8 cellular contexts compared by ENCODE assay signal in genomic region chr3:3125977-3126376, GRCh38. TPM values are rescaled to one million over a fixed set of nuclear protein-coding genes. Genes with fewer than 3 reads are reported as not detected.
DNase-seq lines count a peak whose midpoint lies in the region; ATAC-seq, FAIRE-seq and TF ChIP-seq lines count a peak whose summit lies in the region.

No MANE protein-coding gene starts in this region.

- H3K27me3 ChIP-seq in OCI-LY1 (ENCODE audit: insufficient read depth, low read length), result no peaks in the 10 kb centered on the region
- H3K27me3 ChIP-seq in H1 (replicated peaks in 1 of 4; ENCODE audit: control insufficient read depth in 3 of 4, extremely low read depth in 1 of 4, insufficient read depth in 3 of 4, low read length in 3 of 4), result no peaks in the 10 kb centered on the region
- H3K27me3 ChIP-seq in neuron (ENCODE audit: insufficient read depth, low read length), result no peaks in the 10 kb centered on the region

- H3K36me3 Mint-ChIP-seq in CD14-positive monocyte, result peaks cover 15 to 17% of the 10 kb centered on the region in 2 donors

- H3K27ac Mint-ChIP-seq in CD14-positive monocyte, result peak overlapping the region; percentile 89 to 95 (median 93)

- H4K20me1 ChIP-seq in OCI-LY1 (ENCODE audit: insufficient read depth, low read length), result no peaks in the 10 kb centered on the region
- no peaks in the 10 kb centered on the region for H4K20me1 ChIP-seq in H1 (replicated peaks in 1 of 2; ENCODE audit: control insufficient read depth in 1 of 2, insufficient read depth in 2 of 2, low read length in 2 of 2)

- no peak overlapping the region for H2BK120ac ChIP-seq in H1 (replicated peaks; ENCODE audit: low read depth, low read length)

- no peaks in the 10 kb centered on the region for H3K9me2 ChIP-seq in OCI-LY1 (ENCODE audit: low read depth, low read length)

- no peak for FAIRE-seq in H1 (lab: Jason Lieb, UNC)

- H3F3A ChIP-seq in OCI-LY1 (ENCODE audit: insufficient read depth, low read length), result no peaks in the 10 kb centered on the region

- DNase-seq in CD14-positive monocyte (ENCODE audit: low spot score), result no peak
- DNase-seq in H1 (ENCODE audit: low read depth in 1 of 2, low spot score in 2 of 2), result no peak
- DNase-seq in NCI-H187 treated with DMSO at 0.1 percent for 48 hours (lab: John Stamatoyannopoulos, UW), result no peak

- H3K36me3 ChIP-seq in OCI-LY1 (ENCODE audit: insufficient read depth, low read length), result peaks cover 31% of the 10 kb centered on the region
- peaks cover 10 to 23% (median 16%) of the 10 kb centered on the region in 4 experiments for H3K36me3 ChIP-seq in H1 (ENCODE audit: control insufficient read depth in 2 of 4, insufficient read depth in 4 of 4, low read length in 3 of 4)
- H3K36me3 ChIP-seq in neuron (ENCODE audit: insufficient read depth, low read length), result peaks cover 23% of the 10 kb centered on the region

- no peak for TF ChIP-seq EP300 in H1 (IDR thresholded peaks at IDR 0.05; ENCODE audit: borderline replicate concordance in 1 of 2, low read depth in 2 of 2, low read length in 2 of 2)

- 92% methylated on average over 24 of the region's 24 CpGs; no CpG with 5 or more reads in 1 of the 2 experiments for WGBS in H1 (ENCODE audit: extremely low coverage in 1 of 2, insufficient coverage in 1 of 2, insufficient read length in 1 of 2, insufficient replicate concordance in 2 of 2, low coverage in 1 of 2, low lambda C conversion rate in 2 of 2, missing lambda C conversion rate in 1 of 2), 2 experiments

- peaks cover 0 to 5% (median 0%) of the 10 kb centered on the region in 7 donors for H3K9me3 Mint-ChIP-seq in CD14-positive monocyte

- H3K9ac ChIP-seq in OCI-LY1 (ENCODE audit: low read length), result peak overlapping the region; percentile 92
- no peak overlapping the region for H3K9ac ChIP-seq in H1 (replicated peaks in 1 of 4; ENCODE audit: extremely low read depth in 1 of 4, low read depth in 3 of 4, low read length in 3 of 4)

- H2BK15ac ChIP-seq in H1 (ENCODE audit: low read length), result no peak overlapping the region

- no peak overlapping the region for H2BK20ac ChIP-seq in H1 (ENCODE audit: low read length)

- peaks cover 0 to 3% (median 0%) of the 10 kb centered on the region in 3 donors for H3K27me3 Mint-ChIP-seq in CD14-positive monocyte (ENCODE audit: low read depth in 3 of 3)

- intact Hi-C loops in CD14-positive monocyte (cut with micrococcal nuclease), result loop anchor here in 1 of 2 donors (2.0 to 5.0 kb wide), 2 partner anchors 53 to 1176 kb away; partner anchors contain the start of genes CRBN and SETMAR

- CTCF ChIA-PET in H1 (lab: Charles Lee; ENCODE audit: partially characterized antibody), result no interaction called here

- TF ChIP-seq POLR2A in H1 (IDR thresholded peaks at IDR 0.05; ENCODE audit: control extremely low read depth in 1 of 2, low read depth in 2 of 2, low read length in 2 of 2), result no peak

- H3K4me3 Mint-ChIP-seq in CD14-positive monocyte, result peak overlapping the region; percentile 88 to 93

- no peak overlapping the region for H4K8ac ChIP-seq in H1 (ENCODE audit: extremely low read depth, insufficient read depth, low read length)

- no peak overlapping the region; the same call in 1 of the 2 replicates for H3K18ac ChIP-seq in H1 (ENCODE audit: extremely low read depth, low read length)

- ATAC-seq in HG03139 (IDR thresholded peaks at IDR 0.05; ENCODE audit: unreplicated experiment) (no peak), GM18868 (IDR thresholded peaks at IDR 0.05; ENCODE audit: unreplicated experiment) (no peak), HG03442 (IDR thresholded peaks at IDR 0.05; ENCODE audit: unreplicated experiment) (no peak)

- no peak overlapping the region for H3K56ac ChIP-seq in H1 (replicated peaks; ENCODE audit: insufficient read length, low read depth, low read length)

- TF ChIP-seq RAD21 in H1 (IDR thresholded peaks at IDR 0.05 in 1 of 2, conservative IDR thresholded peaks at IDR 0.05 in 1 of 2; ENCODE audit: low read depth in 2 of 2, low read length in 2 of 2), result no peak

- POLR2A ChIA-PET in H1 (lab: Charles Lee; ENCODE audit: partially characterized antibody), result no interaction called here

- H2AK5ac ChIP-seq in H1 (ENCODE audit: low read depth, low read length), result no peak overlapping the region

- peak overlapping the region; percentile 74 for H3K4me2 ChIP-seq in OCI-LY1 (ENCODE audit: low read length)
- peak overlapping the region; percentile 86 to 91 for H3K4me2 ChIP-seq in H1 (ENCODE audit: insufficient read depth in 1 of 2, low read depth in 2 of 2, low read length in 2 of 2)

- H3K9me3 ChIP-seq in OCI-LY1 (ENCODE audit: low read length) (no peaks in the 10 kb centered on the region), H1 (ENCODE audit: insufficient read depth in 2 of 2, low read depth in 1 of 2, low read length in 1 of 2) (no peaks in the 10 kb centered on the region), neuron (ENCODE audit: low read length) (peaks cover 2% of the 10 kb centered on the region)

- peaks cover 20% of the 10 kb centered on the region for H3K79me2 ChIP-seq in OCI-LY1 (ENCODE audit: insufficient read depth, low read length)
- peaks cover 4 to 31% of the 10 kb centered on the region in 2 experiments; a peak in 3 of 4 replicates for H3K79me2 ChIP-seq in H1 (ENCODE audit: control insufficient read depth in 1 of 2, insufficient read depth in 2 of 2, low read length in 2 of 2)

- H3K23me2 ChIP-seq in H1 (ENCODE audit: low read depth, low read length), result peaks cover 8% of the 10 kb centered on the region

- H3K27ac ChIP-seq in OCI-LY1 (ENCODE audit: low read depth, low read length, poor library complexity, severe bottlenecking) (peak overlapping the region; percentile 68), H1 (ENCODE audit: low read depth, low read length) (no peak overlapping the region)

- H4K5ac ChIP-seq in H1 (ENCODE audit: insufficient read length, low read depth, low read length), result no peak overlapping the region

- H3K79me1 ChIP-seq in H1 (ENCODE audit: low read depth, low read length), result 0 out of 2 replicates have a peak, but pooled peaks cover 4% of the 10 kb centered on the region

- no peak overlapping the region for H4K91ac ChIP-seq in H1 (replicated peaks; ENCODE audit: insufficient read length, low read length)

- H3K4me1 ChIP-seq in OCI-LY1 (ENCODE audit: insufficient read depth, low read length, severe bottlenecking) (peaks cover 24% of the 10 kb centered on the region), H1 (replicated peaks in 1 of 4; ENCODE audit: control insufficient read depth in 3 of 4, insufficient read depth in 4 of 4, low read length in 3 of 4) (peaks cover 2 to 7% (median 4%) of the 10 kb centered on the region in 4 experiments; a peak in 3 of 7 replicates), neuron (ENCODE audit: insufficient read depth, low read length) (peaks cover 12% of the 10 kb centered on the region)

- no peak overlapping the region; the same call in 1 of the 2 replicates for H2BK12ac ChIP-seq in H1 (ENCODE audit: low read depth, low read length)

- no peak overlapping the region for H3K23ac ChIP-seq in H1 (ENCODE audit: insufficient read length)

- H2BK5ac ChIP-seq in H1 (ENCODE audit: low read depth, low read length), result no peak overlapping the region

- H3K4me3 ChIP-seq in OCI-LY1 (ENCODE audit: low read depth, low read length, poor library complexity, severe bottlenecking) (peak overlapping the region; percentile 90), H1 (ENCODE audit: extremely low read depth in 1 of 4, insufficient read depth in 2 of 4, low read depth in 3 of 4, low read length in 4 of 4) (peak overlapping the region; percentile 79 to 87 (median 84); a peak in 6 of 8 replicates), neuron (ENCODE audit: low read length) (peak overlapping the region; percentile 99)

- H2AFZ ChIP-seq in OCI-LY1 (ENCODE audit: low read length), result peak overlapping the region; percentile 100
- H2AFZ ChIP-seq in H1 (ENCODE audit: low read length), result no peak overlapping the region; the same call in 1 of the 2 replicates
- H2AFZ ChIP-seq in neuron (ENCODE audit: low read depth, low read length), result peak overlapping the region; percentile 95

- TF ChIP-seq CTCF in CD14-positive monocyte (IDR thresholded peaks at IDR 0.05) (no peak), OCI-LY1 (IDR thresholded peaks at IDR 0.05; ENCODE audit: low read length) (no peak), H1 (IDR thresholded peaks at IDR 0.05; ENCODE audit: control extremely low read depth in 1 of 3, insufficient read depth in 1 of 3, low read depth in 1 of 3, low read length in 3 of 3) (no peak)

- H3K4me1 Mint-ChIP-seq in CD14-positive monocyte, result peaks cover 20% of the 10 kb centered on the region

- H3K14ac ChIP-seq in H1 (ENCODE audit: insufficient read length), result no peak overlapping the region

- H3K4ac ChIP-seq in H1 (replicated peaks; ENCODE audit: insufficient read length, low read depth, low read length), result peak overlapping the region; percentile 96

RNA-seq across cellular contexts. Expression of gene TRNT1, which starts 0.8 kb away (rescaled TPM):
- polyA plus RNA-seq in CD14-positive monocyte, result 10 to 100 TPM; 10.3 to 15.8 TPM
- 31.0 and 33.1 TPM in 2 replicates for total RNA-seq in H1 (2021; fragmentation: NEBNext Ultra II Directional; extraction: Animal tissue kit (Norgen Biotek cat#: 25700))
- polyA plus RNA-seq in H1 (2011; rRNA removed), result 6.5 and 7.2 TPM in 2 replicates
- polyA plus RNA-seq in H1 (2011; cell fraction: cytosol; rRNA removed), result 15.1 TPM
- 31.3 TPM for polyA plus RNA-seq in H1 (2011; cell fraction: nucleus; rRNA removed)
- polyA plus RNA-seq in H1 (2012, experiment 1 of 2), result 17.6 to 39.0 TPM (median 21.2 TPM) in 4 replicates
- 4.9 TPM for polyA plus RNA-seq in H1 (2012, experiment 2 of 2)
- 23.0 TPM for polyA plus RNA-seq in H1 (2013, experiment 1 of 2)
- 22.1 TPM for polyA plus RNA-seq in H1 (2013, experiment 2 of 2)
- polyA minus RNA-seq in H1 (2011; rRNA and poly(A)+ RNA removed), result 15.3 and 15.6 TPM in 2 replicates
- polyA minus RNA-seq in H1 (2011; cell fraction: cytosol; rRNA and poly(A)+ RNA removed), result 13.2 TPM
- 69.2 TPM for polyA minus RNA-seq in H1 (2011; cell fraction: nucleus; rRNA and poly(A)+ RNA removed)

RNA-seq across cellular contexts. Expression of gene IL5RA, which starts 15.8 kb away (rescaled TPM):
- not detected for polyA plus RNA-seq in CD14-positive monocyte
- total RNA-seq in H1 (2021; fragmentation: NEBNext Ultra II Directional; extraction: Animal tissue kit (Norgen Biotek cat#: 25700)), result not detected in 2 replicates
- not detected in 2 replicates for polyA plus RNA-seq in H1 (2011; rRNA removed)
- polyA plus RNA-seq in H1 (2011; cell fraction: cytosol; rRNA removed), result 0.05 TPM
- not detected for polyA plus RNA-seq in H1 (2011; cell fraction: nucleus; rRNA removed)
- not detected in 4 replicates for polyA plus RNA-seq in H1 (2012, experiment 1 of 2)
- polyA plus RNA-seq in H1 (2012, experiment 2 of 2), result not detected
- 0.04 TPM for polyA plus RNA-seq in H1 (2013, experiment 1 of 2)
- 0.04 TPM for polyA plus RNA-seq in H1 (2013, experiment 2 of 2)
- not detected in 2 replicates for polyA minus RNA-seq in H1 (2011; rRNA and poly(A)+ RNA removed)
- not detected for polyA minus RNA-seq in H1 (2011; cell fraction: cytosol; rRNA and poly(A)+ RNA removed)
- polyA minus RNA-seq in H1 (2011; cell fraction: nucleus; rRNA and poly(A)+ RNA removed), result 1.9 TPM

RNA-seq across cellular contexts. Expression of gene CRBN, which starts 53.5 kb away (rescaled TPM):
- polyA plus RNA-seq in CD14-positive monocyte (10 to 100 TPM; 96.1 to 98.3 TPM), H1 (2011; rRNA removed) (9.8 and 13.4 TPM in 2 replicates)
- 28.4 and 30.3 TPM in 2 replicates for total RNA-seq in H1 (2021; fragmentation: NEBNext Ultra II Directional; extraction: Animal tissue kit (Norgen Biotek cat#: 25700))
- polyA plus RNA-seq in H1 (2011; cell fraction: cytosol; rRNA removed), result 26.0 TPM
- polyA plus RNA-seq in H1 (2011; cell fraction: nucleus; rRNA removed), result 11.8 TPM
- polyA plus RNA-seq in H1 (2012, experiment 1 of 2), result 23.2 to 36.8 TPM (median 24.7 TPM) in 4 replicates
- polyA plus RNA-seq in H1 (2012, experiment 2 of 2), result 3.0 TPM
- polyA plus RNA-seq in H1 (2013, experiment 1 of 2), result 19.5 TPM
- polyA plus RNA-seq in H1 (2013, experiment 2 of 2), result 19.2 TPM
- 29.5 and 49.7 TPM in 2 replicates for polyA minus RNA-seq in H1 (2011; rRNA and poly(A)+ RNA removed)
- polyA minus RNA-seq in H1 (2011; cell fraction: cytosol; rRNA and poly(A)+ RNA removed), result 25.8 TPM
- 51.3 TPM for polyA minus RNA-seq in H1 (2011; cell fraction: nucleus; rRNA and poly(A)+ RNA removed)
